1 cellular context compared by ENCODE assay signal in genomic region chr7:112266141-112266540, GRCh38.
TF ChIP-seq lines count a peak whose summit lies in the region.

No MANE protein-coding gene starts in this region.

TF ChIP-seq in GM12878, 131 proteins besides CTCF, POLR2A, EP300 and RAD21:
- no peak for TF ChIP-seq POLR2AphosphoS2 (IDR thresholded peaks at IDR 0.05; ENCODE audit: low read depth, low read length)
- no peak for TF ChIP-seq TARDBP (IDR thresholded peaks at IDR 0.05; ENCODE audit: borderline replicate concordance)
- TF ChIP-seq, protein P1, sequence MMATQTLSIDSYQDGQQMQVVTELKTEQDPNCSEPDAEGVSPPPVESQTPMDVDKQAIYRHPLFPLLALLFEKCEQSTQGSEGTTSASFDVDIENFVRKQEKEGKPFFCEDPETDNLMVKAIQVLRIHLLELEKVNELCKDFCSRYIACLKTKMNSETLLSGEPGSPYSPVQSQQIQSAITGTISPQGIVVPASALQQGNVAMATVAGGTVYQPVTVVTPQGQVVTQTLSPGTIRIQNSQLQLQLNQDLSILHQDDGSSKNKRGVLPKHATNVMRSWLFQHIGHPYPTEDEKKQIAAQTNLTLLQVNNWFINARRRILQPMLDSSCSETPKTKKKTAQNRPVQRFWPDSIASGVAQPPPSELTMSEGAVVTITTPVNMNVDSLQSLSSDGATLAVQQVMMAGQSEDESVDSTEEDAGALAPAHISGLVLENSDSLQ (IDR thresholded peaks at IDR 0.05): no peak
- TF ChIP-seq NFXL1 (IDR thresholded peaks at IDR 0.05; ENCODE audit: borderline replicate concordance): no peak
- TF ChIP-seq, protein P2, sequence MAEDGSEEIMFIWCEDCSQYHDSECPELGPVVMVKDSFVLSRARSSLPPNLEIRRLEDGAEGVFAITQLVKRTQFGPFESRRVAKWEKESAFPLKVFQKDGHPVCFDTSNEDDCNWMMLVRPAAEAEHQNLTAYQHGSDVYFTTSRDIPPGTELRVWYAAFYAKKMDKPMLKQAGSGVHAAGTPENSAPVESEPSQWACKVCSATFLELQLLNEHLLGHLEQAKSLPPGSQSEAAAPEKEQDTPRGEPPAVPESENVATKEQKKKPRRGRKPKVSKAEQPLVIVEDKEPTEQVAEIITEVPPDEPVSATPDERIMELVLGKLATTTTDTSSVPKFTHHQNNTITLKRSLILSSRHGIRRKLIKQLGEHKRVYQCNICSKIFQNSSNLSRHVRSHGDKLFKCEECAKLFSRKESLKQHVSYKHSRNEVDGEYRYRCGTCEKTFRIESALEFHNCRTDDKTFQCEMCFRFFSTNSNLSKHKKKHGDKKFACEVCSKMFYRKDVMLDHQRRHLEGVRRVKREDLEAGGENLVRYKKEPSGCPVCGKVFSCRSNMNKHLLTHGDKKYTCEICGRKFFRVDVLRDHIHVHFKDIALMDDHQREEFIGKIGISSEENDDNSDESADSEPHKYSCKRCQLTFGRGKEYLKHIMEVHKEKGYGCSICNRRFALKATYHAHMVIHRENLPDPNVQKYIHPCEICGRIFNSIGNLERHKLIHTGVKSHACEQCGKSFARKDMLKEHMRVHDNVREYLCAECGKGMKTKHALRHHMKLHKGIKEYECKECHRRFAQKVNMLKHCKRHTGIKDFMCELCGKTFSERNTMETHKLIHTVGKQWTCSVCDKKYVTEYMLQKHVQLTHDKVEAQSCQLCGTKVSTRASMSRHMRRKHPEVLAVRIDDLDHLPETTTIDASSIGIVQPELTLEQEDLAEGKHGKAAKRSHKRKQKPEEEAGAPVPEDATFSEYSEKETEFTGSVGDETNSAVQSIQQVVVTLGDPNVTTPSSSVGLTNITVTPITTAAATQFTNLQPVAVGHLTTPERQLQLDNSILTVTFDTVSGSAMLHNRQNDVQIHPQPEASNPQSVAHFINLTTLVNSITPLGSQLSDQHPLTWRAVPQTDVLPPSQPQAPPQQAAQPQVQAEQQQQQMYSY (CRISPR knock-in tag; IDR thresholded peaks at IDR 0.05): no peak
- TF ChIP-seq RCOR1 (conservative IDR thresholded peaks at IDR 0.05; ENCODE audit: low read depth, low read length): no peak
- TF ChIP-seq POLR2AphosphoS5 (IDR thresholded peaks at IDR 0.05; ENCODE audit: low read length): no peak
